Comparison of ENCODE assay signal across 2 cellular contexts in the genomic region with DNA sequence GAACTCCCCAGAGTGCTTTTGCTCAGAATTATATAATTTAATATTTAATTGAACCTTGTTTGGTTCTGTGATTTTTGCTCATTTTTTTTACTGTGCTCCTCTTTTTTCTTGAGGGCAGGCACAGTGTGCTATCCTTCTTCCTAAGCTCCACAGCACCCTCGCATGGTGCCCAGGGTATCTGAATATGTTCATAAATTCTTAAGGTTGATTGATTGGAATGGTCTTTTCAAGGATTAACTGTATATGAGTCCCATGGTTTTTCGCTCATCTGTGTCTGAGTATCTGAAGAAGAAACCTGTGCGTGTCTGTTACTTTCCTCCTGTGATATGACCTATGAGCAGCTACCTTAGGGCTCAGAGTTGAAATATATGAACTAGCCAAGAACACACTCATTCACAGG.
TF ChIP-seq lines count a peak whose summit lies in the region.

No MANE protein-coding gene starts in this region.

TF ChIP-seq in IMR-90, 13 proteins besides CTCF, POLR2A, EP300 and RAD21 (continued from another document):
- TF ChIP-seq, protein P1, sequence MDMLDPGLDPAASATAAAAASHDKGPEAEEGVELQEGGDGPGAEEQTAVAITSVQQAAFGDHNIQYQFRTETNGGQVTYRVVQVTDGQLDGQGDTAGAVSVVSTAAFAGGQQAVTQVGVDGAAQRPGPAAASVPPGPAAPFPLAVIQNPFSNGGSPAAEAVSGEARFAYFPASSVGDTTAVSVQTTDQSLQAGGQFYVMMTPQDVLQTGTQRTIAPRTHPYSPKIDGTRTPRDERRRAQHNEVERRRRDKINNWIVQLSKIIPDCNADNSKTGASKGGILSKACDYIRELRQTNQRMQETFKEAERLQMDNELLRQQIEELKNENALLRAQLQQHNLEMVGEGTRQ (IDR thresholded peaks at IDR 0.05; ENCODE audit: low read depth, low read length): no peak
- TF ChIP-seq CEBPB (IDR thresholded peaks at IDR 0.05; ENCODE audit: low read depth, low read length): no peak
- no peak for TF ChIP-seq RFX5 (IDR thresholded peaks at IDR 0.05; ENCODE audit: low read depth, low read length)
- TF ChIP-seq MAFK (IDR thresholded peaks at IDR 0.05; ENCODE audit: low read depth, low read length): no peak
- no peak for TF ChIP-seq NFE2L2 (IDR thresholded peaks at IDR 0.05; ENCODE audit: low read depth, low read length)

TF ChIP-seq in SK-N-SH treated with all-trans-retinoic acid at 6 μM for 48 hours, 23 proteins besides CTCF, POLR2A, EP300 and RAD21 (continued from another document):
- TF ChIP-seq ZFP30 (CRISPR knock-in tag; IDR thresholded peaks at IDR 0.05) (no peak), GLIS3 (CRISPR knock-in tag; IDR thresholded peaks at IDR 0.05) (no peak), PPARA (CRISPR knock-in tag; IDR thresholded peaks at IDR 0.05; ENCODE audit: borderline replicate concordance) (no peak)
